In the genomic region with DNA sequence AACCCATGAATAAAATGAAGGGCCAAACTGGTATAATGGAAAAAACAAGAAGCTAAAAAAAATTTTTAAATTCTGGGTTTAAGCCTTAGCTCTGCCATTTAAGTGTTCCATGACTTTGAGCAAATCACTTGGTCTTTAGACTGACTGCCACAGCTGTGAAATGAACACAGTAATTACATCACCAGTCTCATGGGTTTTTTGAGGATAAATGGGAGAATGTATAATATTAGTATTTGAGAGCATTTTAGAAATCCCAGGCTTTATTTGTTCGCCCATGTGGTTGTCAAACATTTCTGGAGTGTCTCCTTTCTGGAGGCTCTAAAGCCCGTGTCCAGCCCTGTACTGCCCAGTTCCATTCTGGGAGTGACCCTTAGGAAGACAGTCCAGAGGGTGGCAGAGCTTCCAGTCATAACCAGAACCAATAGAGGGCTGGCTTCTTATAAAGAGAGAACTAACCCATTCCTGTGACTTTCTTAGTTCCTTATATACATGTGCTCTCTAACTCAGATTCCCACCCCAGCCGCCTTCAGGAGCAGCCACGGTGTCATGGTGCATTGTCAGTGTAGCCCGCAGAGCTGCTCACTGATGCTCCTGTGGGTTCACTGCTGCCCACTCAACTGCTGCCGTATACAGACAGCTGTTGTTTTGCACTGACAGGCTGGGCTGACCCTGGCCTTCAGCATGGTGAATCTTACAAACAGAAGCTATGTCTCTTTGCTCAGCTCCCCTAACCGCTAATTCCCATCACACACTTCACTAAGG, we compare ENCODE assay signal across 19 cellular contexts. TPM values are rescaled to one million over a fixed set of nuclear protein-coding genes. Genes with fewer than 3 reads are reported as not detected.
A peak's percentile ranks its signal among the peaks of the same experiment; 100 is the strongest.
DNase-seq lines count a peak whose midpoint lies in the region; ATAC-seq, FAIRE-seq and TF ChIP-seq lines count a peak whose summit lies in the region.
"Had no signal": no experiment of that assay in that cellular context is flagged by ENCODE, and none has a peak within 500 bp of the region (broad histone marks: within the 10 kb centered on the region; RNA-seq: fewer than 3 reads in every experiment).

No MANE protein-coding gene starts in this region.

- TF ChIP-seq CTCF in astrocyte (IDR thresholded peaks at IDR 0.05; ENCODE audit: insufficient read depth, low read depth, low read length), result no peak
- TF ChIP-seq CTCF in nephron (IDR thresholded peaks at IDR 0.05; ENCODE audit: unreplicated experiment in 3 of 3), result no peak

- DNase-seq in CD1c-positive myeloid dendritic cell (ENCODE audit: extremely low spot score) (peak; percentile 86), astrocyte (ENCODE audit: low read depth) (no peak)
- DNase-seq in activated CD4-positive, alpha-beta memory T cell treated with anti-CD3 and anti-CD28 coated beads, Interleukin-2, amount 10 ng/mL, durations not matched to agents 7 days and 5 days, result no peak
- no peak for DNase-seq in activated CD4-positive, alpha-beta T cell treated with anti-CD3 and anti-CD28 coated beads, Interleukin-2, amount 50 U/mL, for 1 hour
- DNase-seq: CD4-positive, alpha-beta memory T cell; DND-41; GDM1; HFFc6; Karpas-422; NCI-H1436 treated with DMSO at 0.1 percent for 48 hours; NCI-H2081 treated with DMSO at 0.1 percent for 48 hours; NCI-H2227 treated with DMSO at 0.1 percent for 48 hours; NCI-H526 treated with DMSO at 0.1 percent for 48 hours had no signal

- no peaks in the 10 kb centered on the region for H3K36me3 ChIP-seq in astrocyte (ENCODE audit: insufficient read depth, low read length)

- CTCF ChIA-PET in activated CD4-positive, alpha-beta memory T cell treated with anti-CD3 and anti-CD28 coated beads, Interleukin-2, amount 10 ng/mL, durations not matched to agents 7 days and 5 days (lab: Charles Lee), result interaction anchor here (0.7 to 1.0 kb wide), 2 partner anchors 31 to 33 kb away, joined by 3 to 4 read pairs; no protein-coding TSS in a partner anchor

- no peak overlapping the region for H3K4me3 Mint-ChIP-seq in astrocyte (ENCODE audit: unreplicated experiment)
- H3K4me3 Mint-ChIP-seq in nephron, result no peak overlapping the region
- H3K4me3 Mint-ChIP-seq in activated CD4-positive, alpha-beta memory T cell treated with anti-CD3 and anti-CD28 coated beads, Interleukin-2, amount 10 ng/mL, durations not matched to agents 7 days and 5 days, result no peak overlapping the region
- H3K4me3 Mint-ChIP-seq: B cell; CD4-positive, alpha-beta memory T cell; HFFc6 had no signal

- no peak overlapping the region for H3K4me3 ChIP-seq in astrocyte (ENCODE audit: insufficient read depth, low read depth, low read length)

- no peaks in the 10 kb centered on the region for H3K27me3 ChIP-seq in astrocyte (ENCODE audit: insufficient read depth, low read length)

- no peak overlapping the region for H3K27ac ChIP-seq in astrocyte (ENCODE audit: low read depth, low read length)
- H3K27ac ChIP-seq: RWPE1 had no signal

- no peak overlapping the region for H3K9ac ChIP-seq in astrocyte (ENCODE audit: low read length)

- no peaks in the 10 kb centered on the region for H3K9me3 ChIP-seq in astrocyte (ENCODE audit: insufficient read depth, low read depth, low read length)

- no peaks in the 10 kb centered on the region for H3K27me3 Mint-ChIP-seq in astrocyte (ENCODE audit: low read depth, unreplicated experiment)
- no peaks in the 10 kb centered on the region for H3K27me3 Mint-ChIP-seq in nephron (ENCODE audit: low read depth)
- peaks cover 3% of the 10 kb centered on the region for H3K27me3 Mint-ChIP-seq in activated CD4-positive, alpha-beta memory T cell treated with anti-CD3 and anti-CD28 coated beads, Interleukin-2, amount 10 ng/mL, durations not matched to agents 7 days and 5 days

- H3K4me1 ChIP-seq in astrocyte (ENCODE audit: insufficient read depth, low read length), result no peaks in the 10 kb centered on the region

- H4K20me1 ChIP-seq in astrocyte (ENCODE audit: insufficient read depth, low read length), result no peaks in the 10 kb centered on the region

- ATAC-seq in HG02798 (IDR thresholded peaks at IDR 0.05; ENCODE audit: poor library complexity, unreplicated experiment) (peak; percentile 39), HG03196 (IDR thresholded peaks at IDR 0.05; ENCODE audit: unreplicated experiment) (no peak), esophagus mucosa (no peak)

- POLR2A ChIA-PET in activated CD4-positive, alpha-beta memory T cell treated with anti-CD3 and anti-CD28 coated beads, Interleukin-2, amount 10 ng/mL, durations not matched to agents 7 days and 5 days (lab: Charles Lee), result no interaction called here

- H2AFZ ChIP-seq in astrocyte (ENCODE audit: low read depth, low read length), result no peak overlapping the region

- H3K36me3 Mint-ChIP-seq in astrocyte (ENCODE audit: low read depth, unreplicated experiment) (peaks cover 19% of the 10 kb centered on the region), nephron (ENCODE audit: low read depth) (peaks cover 84% of the 10 kb centered on the region)
- H3K36me3 Mint-ChIP-seq in activated CD4-positive, alpha-beta memory T cell treated with anti-CD3 and anti-CD28 coated beads, Interleukin-2, amount 10 ng/mL, durations not matched to agents 7 days and 5 days (ENCODE audit: low read depth), result no peaks in the 10 kb centered on the region
- H3K36me3 Mint-ChIP-seq: CD4-positive, alpha-beta memory T cell had no signal

- H3K4me2 ChIP-seq in astrocyte (ENCODE audit: low read length), result no peak overlapping the region

- peaks cover 2% of the 10 kb centered on the region for H3K9me3 Mint-ChIP-seq in astrocyte (ENCODE audit: unreplicated experiment)
- no peaks in the 10 kb centered on the region for H3K9me3 Mint-ChIP-seq in nephron
- no peaks in the 10 kb centered on the region for H3K9me3 Mint-ChIP-seq in activated CD4-positive, alpha-beta memory T cell treated with anti-CD3 and anti-CD28 coated beads, Interleukin-2, amount 10 ng/mL, durations not matched to agents 7 days and 5 days
- H3K9me3 Mint-ChIP-seq: CD4-positive, alpha-beta memory T cell; HFFc6 had no signal

- H3K27ac Mint-ChIP-seq in astrocyte (ENCODE audit: unreplicated experiment), result peak overlapping the region; percentile 66
- H3K27ac Mint-ChIP-seq in nephron, result peak overlapping the region; percentile 31 to 92 (median 89)
- H3K27ac Mint-ChIP-seq in activated CD4-positive, alpha-beta memory T cell treated with anti-CD3 and anti-CD28 coated beads, Interleukin-2, amount 10 ng/mL, durations not matched to agents 7 days and 5 days, result no peak overlapping the region
- H3K27ac Mint-ChIP-seq: B cell; CD4-positive, alpha-beta memory T cell had no signal

- H3K79me2 ChIP-seq in astrocyte (ENCODE audit: insufficient read depth, low read length), result no peaks in the 10 kb centered on the region

- H3K4me1 Mint-ChIP-seq in astrocyte (ENCODE audit: low read depth, unreplicated experiment) (peaks cover 7% of the 10 kb centered on the region), nephron (peaks cover 80% of the 10 kb centered on the region)
- H3K4me1 Mint-ChIP-seq in activated CD4-positive, alpha-beta memory T cell treated with anti-CD3 and anti-CD28 coated beads, Interleukin-2, amount 10 ng/mL, durations not matched to agents 7 days and 5 days, result peaks cover 6% of the 10 kb centered on the region
- H3K4me1 Mint-ChIP-seq: CD4-positive, alpha-beta memory T cell had no signal

- no peak for FAIRE-seq in astrocyte (lab: Jason Lieb, UNC)

RNA-seq across cellular contexts. Expression of gene BOC, which starts 44.7 kb away (rescaled TPM):
- total RNA-seq in astrocyte (20.2 TPM in 2 replicates), esophagus mucosa (19.8 TPM)
- not detected for total RNA-seq in activated CD4-positive, alpha-beta memory T cell treated with anti-CD3 and anti-CD28 coated beads, Interleukin-2, amount 10 ng/mL, durations not matched to agents 7 days and 5 days
- total RNA-seq: CD4-positive, alpha-beta memory T cell had no signal

Comparison
In these comparisons a context has a peak if more than half of its experiments do, and no peak if none do; other contexts are left out.
1. RNA of gene BOC, which starts 44.7 kb away (total RNA-seq): 20.2 TPM in astrocyte and 19.8 TPM in esophagus mucosa (single experiment); not detected in activated CD4-positive, alpha-beta memory T cell treated with anti-CD3 and anti-CD28 coated beads, Interleukin-2, amount 10 ng/mL, durations not matched to agents 7 days and 5 days; every median in the first group is over 10 times any median in the second.